Comparison of ENCODE assay signal across 29 cellular contexts in genomic region chr2:102427249-102427648, GRCh38. TPM values are rescaled to one million over a fixed set of nuclear protein-coding genes. Genes with fewer than 3 reads are reported as not detected.
"Had no signal": no experiment of that assay in that cellular context is flagged by ENCODE, and none has a peak within 500 bp of the region (broad histone marks: within the 10 kb centered on the region; RNA-seq: fewer than 3 reads in every experiment).

No MANE protein-coding gene starts in this region.

- H3K4me1 ChIP-seq: breast epithelium had no signal

- ATAC-seq: activated T-cell treated with anti-CD3 and anti-CD28 coated beads, Interleukin-2, amount 50 U/mL, for 72 hours; Panc1; Right ventricle myocardium inferior; WTC11 had no signal

- H3K27me3 Mint-ChIP-seq: activated CD4-positive, alpha-beta T cell treated with anti-CD3 and anti-CD28 coated beads, Interleukin-2, amount 10 ng/mL, durations not matched to agents 24 days and 14 days; activated naive CD4-positive, alpha-beta T cell treated with anti-CD3 and anti-CD28 coated beads, Interleukin-2, amount 50 U/mL, for 24 hours had no signal

- H3K27ac ChIP-seq: breast epithelium, SK-N-MC had no signal

- H3K27ac Mint-ChIP-seq: activated naive CD4-positive, alpha-beta T cell treated with anti-CD3 and anti-CD28 coated beads, Interleukin-2, amount 50 U/mL, for 24 hours; WTC11 had no signal

- H3K27me3 ChIP-seq: breast epithelium had no signal

- H3K4me3 Mint-ChIP-seq: activated naive CD4-positive, alpha-beta T cell treated with anti-CD3 and anti-CD28 coated beads, Interleukin-2, amount 50 U/mL, for 24 hours; WTC11 had no signal

- DNase-seq: activated CD4-positive, alpha-beta T cell treated with anti-CD3 and anti-CD28 coated beads for 1 hour; activated CD4-positive, alpha-beta T cell treated with anti-CD3 and anti-CD28 coated beads, Interleukin-2, amount 10 ng/mL, durations not matched to agents 24 days and 14 days; activated CD4-positive, alpha-beta T cell treated with anti-CD3 and anti-CD28 coated beads, Interleukin-2, amount 50 U/mL, for 48 hours; activated effector memory CD4-positive, alpha-beta T cell treated with Interleukin-2 at 50 U/mL for 16 hours; activated naive CD4-positive, alpha-beta T cell; activated T-cell treated with anti-CD3 and anti-CD28 coated beads for 4 hours; activated T-cell treated with anti-CD3 and anti-CD28 coated beads, Interleukin-2, amount 50 U/mL, for 72 hours; aorta; caudate nucleus; KG1; NCI-H1092 treated with DMSO at 0.1 percent for 48 hours; NCI-H1417 treated with DMSO at 0.1 percent for 48 hours; NCI-H1694; NCI-H2029 treated with DMSO at 0.1 percent for 48 hours; NCI-H510A treated with DMSO at 0.1 percent for 48 hours; NCI-H69; NK-92 treated with Interleukin-12 subunit alpha and Interleukin-12 subunit beta, amount 100 ng/mL, for 24 hours; OCI-M1; RPMI8226; T-helper 9 cell had no signal

- H3K4me1 Mint-ChIP-seq: WTC11 had no signal

- H3K36me3 Mint-ChIP-seq: activated naive CD4-positive, alpha-beta T cell treated with anti-CD3 and anti-CD28 coated beads, Interleukin-2, amount 50 U/mL, for 24 hours; WTC11 had no signal

- H3K4me3 ChIP-seq: breast epithelium, SK-N-MC had no signal

- H3K9me3 Mint-ChIP-seq: activated naive CD4-positive, alpha-beta T cell treated with anti-CD3 and anti-CD28 coated beads, Interleukin-2, amount 50 U/mL, for 24 hours; WTC11 had no signal

- H3K9me3 ChIP-seq: breast epithelium had no signal

- H3K36me3 ChIP-seq: breast epithelium had no signal

RNA-seq across cellular contexts. Expression of gene IL18RAP, which starts 4.3 kb away (rescaled TPM):
- total RNA-seq: cerebellum, LHCN-M2, MCF 10A, WTC11 had no signal

RNA-seq across cellular contexts. Expression of gene SLC9A4, which starts 45.8 kb away (rescaled TPM):
- total RNA-seq: breast epithelium, cerebellum, Right ventricle myocardium inferior had no signal
- polyA plus RNA-seq: aorta had no signal
